8 cellular contexts compared by ENCODE assay signal in genomic region chr6:137799950-137800568, GRCh38.
DNase-seq lines count a peak whose midpoint lies in the region; ATAC-seq and TF ChIP-seq lines count a peak whose summit lies in the region.

No MANE protein-coding gene starts in this region.

- H3K4me2 ChIP-seq in KMS-11 (peak overlapping the region; percentile 16; the same call in 1 of the 2 replicates), mesendoderm (ENCODE audit: low read length) (no peak overlapping the region)

- DNase-seq in A673 (ENCODE audit: low spot score) (peak; percentile 65), GM13977 (ENCODE audit: low spot score) (peak; percentile 47), colonic mucosa (peak; percentile 71), mesendoderm (peak; percentile 68), thoracic aorta (ENCODE audit: low spot score) (no peak)

- H4K20me1 ChIP-seq in KMS-11 (ENCODE audit: insufficient read depth): no peaks in the 10 kb centered on the region

- no peak overlapping the region for H2BK120ac ChIP-seq in mesendoderm (ENCODE audit: low read depth, low read length)

- H3K23ac ChIP-seq in mesendoderm (ENCODE audit: low read length): no peak overlapping the region

- H2AK5ac ChIP-seq in mesendoderm (ENCODE audit: low read length): no peak overlapping the region

- no peak overlapping the region for H3K4me3 ChIP-seq in A673 (ENCODE audit: low read depth, low read length, poor library complexity, severe bottlenecking)
- H3K4me3 ChIP-seq in KMS-11 (IDR thresholded peaks at IDR 0.05; ENCODE audit: insufficient read depth, low read depth, low read length): no peak overlapping the region
- no peak overlapping the region for H3K4me3 ChIP-seq in WI38 (ENCODE audit: low read depth, low read length)
- no peak overlapping the region for H3K4me3 ChIP-seq in colonic mucosa
- H3K4me3 ChIP-seq in mesendoderm (ENCODE audit: low read length): no peak overlapping the region
- no peak overlapping the region for H3K4me3 ChIP-seq in thoracic aorta

- H3K27me3 ChIP-seq in A673 (replicated peaks; ENCODE audit: insufficient read depth, low read depth, low read length, poor library complexity): peaks cover 4% of the 10 kb centered on the region
- H3K27me3 ChIP-seq in KMS-11 (ENCODE audit: insufficient read depth, low read depth): no peaks in the 10 kb centered on the region
- H3K27me3 ChIP-seq in colonic mucosa: no peaks in the 10 kb centered on the region
- H3K27me3 ChIP-seq in mesendoderm (ENCODE audit: insufficient read depth, low read length, poor library complexity): no peaks in the 10 kb centered on the region
- H3K27me3 ChIP-seq in thoracic aorta (replicated peaks; ENCODE audit: insufficient read depth): no peaks in the 10 kb centered on the region

- H3K27ac ChIP-seq in A673 (ENCODE audit: low read depth, low read length, poor library complexity, severe bottlenecking) (no peak overlapping the region), KMS-11 (no peak overlapping the region), colonic mucosa (peak overlapping the region; percentile 62), mesendoderm (ENCODE audit: low read depth, low read length) (no peak overlapping the region), thoracic aorta (no peak overlapping the region)

- no peak overlapping the region for H2BK15ac ChIP-seq in mesendoderm (replicated peaks; ENCODE audit: low read depth)

- H3K4me1 ChIP-seq in A673 (ENCODE audit: insufficient read depth, low read length, poor library complexity, severe bottlenecking) (no peaks in the 10 kb centered on the region), KMS-11 (ENCODE audit: low read depth, poor library complexity, severe bottlenecking) (peaks cover 27% of the 10 kb centered on the region), colonic mucosa (no peaks in the 10 kb centered on the region), mesendoderm (ENCODE audit: control insufficient read depth, low read depth, low read length) (no peaks in the 10 kb centered on the region), thoracic aorta (ENCODE audit: control insufficient read depth in 1 of 2, low read depth in 2 of 2) (peaks cover 0 to 14% of the 10 kb centered on the region in 2 donors)

- H2AFZ ChIP-seq in KMS-11 (ENCODE audit: low read depth): peak overlapping the region; percentile 20; the same call in 1 of the 2 replicates

- H4K5ac ChIP-seq in mesendoderm (ENCODE audit: low read length): no peak overlapping the region

- no peak overlapping the region for H2BK5ac ChIP-seq in mesendoderm (ENCODE audit: low read length)

- no peak overlapping the region for H4K8ac ChIP-seq in mesendoderm (ENCODE audit: low read depth, low read length)

- ATAC-seq in thoracic aorta (ENCODE audit: insufficient number of reproducible peaks, low FRiP score, low read depth) (no peak), HG02970 (IDR thresholded peaks at IDR 0.05; ENCODE audit: low FRiP score, unreplicated experiment) (no peak)

- in situ Hi-C loops in GM13977 (cut with MboI; ENCODE audit: low pct_unique_long_range_greater_than_20kb, low sequenced_read_pairs, unreplicated experiment): no loop called here

- no peaks in the 10 kb centered on the region for H3K79me2 ChIP-seq in KMS-11 (ENCODE audit: insufficient read depth, low read depth)
- no peaks in the 10 kb centered on the region for H3K79me2 ChIP-seq in mesendoderm (ENCODE audit: control insufficient read depth, insufficient read depth, low read length)

- no CpG with 5 or more reads among the region's 3 CpGs for WGBS in mesendoderm (ENCODE audit: extremely low coverage, insufficient coverage, low lambda C conversion rate)

- H3K4ac ChIP-seq in mesendoderm (ENCODE audit: low read depth, low read length): no peak overlapping the region

- H3K79me1 ChIP-seq in mesendoderm (ENCODE audit: low read length): no peaks in the 10 kb centered on the region

- POLR2A ChIA-PET in A673 (lab: Charles Lee; ENCODE audit: low non-redundant PET): no interaction called here

- no peak overlapping the region for H3K56ac ChIP-seq in mesendoderm (ENCODE audit: low read length)

- CTCF ChIA-PET in A673 (lab: Charles Lee): interaction anchor here (0.7 to 1.3 kb wide), 4 partner anchors 12 to 145 kb away, joined by 3 to 7 read pairs (median 4); partner anchors contain the start of gene TNFAIP3

- H3K36me3 ChIP-seq in A673 (ENCODE audit: insufficient read depth, low read length, poor library complexity, severe bottlenecking) (no peaks in the 10 kb centered on the region), KMS-11 (ENCODE audit: insufficient read depth) (no peaks in the 10 kb centered on the region), colonic mucosa (no peaks in the 10 kb centered on the region), mesendoderm (ENCODE audit: control insufficient read depth, insufficient read depth, low read length) (no peaks in the 10 kb centered on the region), thoracic aorta (no peaks in the 10 kb centered on the region)

- no peak overlapping the region for H3K18ac ChIP-seq in mesendoderm (ENCODE audit: low read length)

- H3K9ac ChIP-seq in KMS-11 (no peak overlapping the region), colonic mucosa (ENCODE audit: low read depth in 2 of 2, low read length in 2 of 2) (no peak overlapping the region), mesendoderm (ENCODE audit: low read length) (no peak overlapping the region)

- intact Hi-C loops in A673 (cut with micrococcal nuclease; ENCODE audit: unreplicated experiment): no loop called here
- intact Hi-C loops in colonic mucosa (cut with DNase I): no loop called here

- TF ChIP-seq CTCF in A673 (conservative IDR thresholded peaks at IDR 0.05; ENCODE audit: low read depth, low read length) (peak; percentile 69), GM13977 (IDR thresholded peaks at IDR 0.05; ENCODE audit: extremely low read depth, insufficient read depth, missing control alignments) (peak; percentile 71), KMS-11 (conservative IDR thresholded peaks at IDR 0.05; ENCODE audit: low read depth, low read length) (peak; percentile 83), WI38 (IDR thresholded peaks at IDR 0.05; ENCODE audit: low read depth, low read length) (peak; percentile 46; the same call in 1 of the 2 replicates), colonic mucosa (IDR thresholded peaks at IDR 0.05) (peak; percentile 44), thoracic aorta (IDR thresholded peaks at IDR 0.05) (peak; percentile 25)

- H3K9me3 ChIP-seq in A673 (ENCODE audit: low read depth, low read length, poor library complexity, severe bottlenecking) (no peaks in the 10 kb centered on the region), colonic mucosa (no peaks in the 10 kb centered on the region), thoracic aorta (no peaks in the 10 kb centered on the region)

- BruUV-seq in A673 (replicated peaks; lab: Mats Ljungman, UMichigan): no TSS peak

Comparison
In these comparisons a context has a peak if more than half of its experiments do, and no peak if none do; other contexts are left out.
1. CTCF ChIP-seq: peak in every context shown above with its lines; median percentile 83 in KMS-11; 71 in GM13977; 69 in A673; 46 in WI38; 44 in colonic mucosa; 25 in thoracic aorta.